2 cellular contexts compared by ENCODE assay signal in genomic region chr7:5494320-5494682, GRCh38.
TF ChIP-seq lines count a peak whose summit lies in the region.

No MANE protein-coding gene starts in this region.

TF ChIP-seq in SK-N-SH, 30 proteins besides CTCF, POLR2A, EP300 and RAD21 (continued from another document):
- TF ChIP-seq MEF2A (IDR thresholded peaks at IDR 0.05; ENCODE audit: borderline replicate concordance, low read depth), result no peak
- TF ChIP-seq, protein P1, sequence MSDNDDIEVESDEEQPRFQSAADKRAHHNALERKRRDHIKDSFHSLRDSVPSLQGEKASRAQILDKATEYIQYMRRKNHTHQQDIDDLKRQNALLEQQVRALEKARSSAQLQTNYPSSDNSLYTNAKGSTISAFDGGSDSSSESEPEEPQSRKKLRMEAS (IDR thresholded peaks at IDR 0.05; ENCODE audit: low read depth), result no peak
- TF ChIP-seq TAF1 (IDR thresholded peaks at IDR 0.05; ENCODE audit: borderline replicate concordance, low read depth, low read length), result no peak
TF ChIP-seq in SK-N-SH: peak in this region for 0.

TF ChIP-seq in SK-N-SH treated with all-trans-retinoic acid at 6 μM for 48 hours, 23 proteins besides CTCF, POLR2A, EP300 and RAD21 (continued from another document):
- TF ChIP-seq CSRNP3 (CRISPR knock-in tag; IDR thresholded peaks at IDR 0.05), result no peak
- TF ChIP-seq ZNF565 (CRISPR knock-in tag; conservative IDR thresholded peaks at IDR 0.05; ENCODE audit: low read depth), result no peak
- no peak for TF ChIP-seq ZNF8 (CRISPR knock-in tag; IDR thresholded peaks at IDR 0.05)
- no peak for TF ChIP-seq GLIS3 (CRISPR knock-in tag; IDR thresholded peaks at IDR 0.05)
- no peak for TF ChIP-seq TSHZ2 (CRISPR knock-in tag; IDR thresholded peaks at IDR 0.05)
- TF ChIP-seq PATZ1 (CRISPR knock-in tag; IDR thresholded peaks at IDR 0.05; ENCODE audit: borderline replicate concordance), result no peak
- TF ChIP-seq ISL1 (CRISPR knock-in tag; IDR thresholded peaks at IDR 0.05), result no peak
- TF ChIP-seq OSR1 (CRISPR knock-in tag; IDR thresholded peaks at IDR 0.05), result no peak
- TF ChIP-seq, protein P2, sequence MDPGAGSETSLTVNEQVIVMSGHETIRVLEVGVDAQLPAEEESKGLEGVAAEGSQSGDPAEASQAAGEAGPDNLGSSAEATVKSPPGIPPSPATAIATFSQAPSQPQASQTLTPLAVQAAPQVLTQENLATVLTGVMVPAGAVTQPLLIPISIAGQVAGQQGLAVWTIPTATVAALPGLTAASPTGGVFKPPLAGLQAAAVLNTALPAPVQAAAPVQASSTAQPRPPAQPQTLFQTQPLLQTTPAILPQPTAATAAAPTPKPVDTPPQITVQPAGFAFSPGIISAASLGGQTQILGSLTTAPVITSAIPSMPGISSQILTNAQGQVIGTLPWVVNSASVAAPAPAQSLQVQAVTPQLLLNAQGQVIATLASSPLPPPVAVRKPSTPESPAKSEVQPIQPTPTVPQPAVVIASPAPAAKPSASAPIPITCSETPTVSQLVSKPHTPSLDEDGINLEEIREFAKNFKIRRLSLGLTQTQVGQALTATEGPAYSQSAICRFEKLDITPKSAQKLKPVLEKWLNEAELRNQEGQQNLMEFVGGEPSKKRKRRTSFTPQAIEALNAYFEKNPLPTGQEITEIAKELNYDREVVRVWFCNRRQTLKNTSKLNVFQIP (CRISPR knock-in tag; IDR thresholded peaks at IDR 0.05; ENCODE audit: borderline replicate concordance, low read depth), result no peak
- no peak for TF ChIP-seq TCF4 (CRISPR knock-in tag; IDR thresholded peaks at IDR 0.05; ENCODE audit: borderline replicate concordance)
- no peak for TF ChIP-seq ZFP30 (CRISPR knock-in tag; IDR thresholded peaks at IDR 0.05)
- no peak for TF ChIP-seq ESRRG (CRISPR knock-in tag; IDR thresholded peaks at IDR 0.05)
- TF ChIP-seq PPARA (CRISPR knock-in tag; IDR thresholded peaks at IDR 0.05; ENCODE audit: borderline replicate concordance), result no peak
